ENCODE assay signal across 7 cellular contexts in genomic region chrX:13398073-13398823, GRCh38.
A peak's percentile ranks its signal among the peaks of the same experiment; 100 is the strongest.
DNase-seq lines count a peak whose midpoint lies in the region; ATAC-seq lines count a peak whose summit lies in the region.

No MANE protein-coding gene starts in this region.

- H3K4me3 Mint-ChIP-seq in activated T-cell treated with anti-CD3 and anti-CD28 coated beads, Interleukin-2, amount 50 U/mL, for 72 hours, result peak overlapping the region in 1 of 2 donors; percentile 27

- H3K36me3 Mint-ChIP-seq in activated T-cell treated with anti-CD3 and anti-CD28 coated beads, Interleukin-2, amount 50 U/mL, for 72 hours (ENCODE audit: insufficient read depth in 2 of 2), result peaks cover 1 to 2% of the 10 kb centered on the region in 2 donors

- no peak overlapping the region for H3K27ac Mint-ChIP-seq in activated T-cell treated with anti-CD3 and anti-CD28 coated beads, Interleukin-2, amount 50 U/mL, for 72 hours

- peaks cover 46% of the 10 kb centered on the region for H3K27me3 Mint-ChIP-seq in activated T-cell treated with anti-CD3 and anti-CD28 coated beads, Interleukin-2, amount 50 U/mL, for 72 hours (ENCODE audit: low read depth)

- DNase-seq in HPDE6-E6E7 (ENCODE audit: extremely low spot score) (peak; percentile 90), hepatic stellate cell (ENCODE audit: low spot score) (peak; percentile 55), NCI-H524 (lab: John Stamatoyannopoulos, UW) (no peak), caudate nucleus (lab: John Stamatoyannopoulos, UW) (no peak)
- DNase-seq in activated T-cell treated with anti-CD3 and anti-CD28 coated beads, Interleukin-2, amount 50 U/mL, for 72 hours, result peak; percentile 38
- DNase-seq in stimulated activated CD8-positive, alpha-beta memory T cell treated with anti-CD3 and anti-CD28 coated beads, Interleukin-7, amount 100 ng/mL, for 4 hours (ENCODE audit: low read depth in 2 of 2), result peak; percentile 5 to 12
- DNase-seq in activated CD4-positive, alpha-beta T cell treated with anti-CD3 and anti-CD28 coated beads for 1 hour, result no peak

- no peak overlapping the region for H3K27ac ChIP-seq in caudate nucleus (ENCODE audit: low read depth, low read length)

- H3K9me3 Mint-ChIP-seq in activated T-cell treated with anti-CD3 and anti-CD28 coated beads, Interleukin-2, amount 50 U/mL, for 72 hours, result peaks cover 12 to 13% of the 10 kb centered on the region in 2 donors

- H3K4me1 Mint-ChIP-seq in activated T-cell treated with anti-CD3 and anti-CD28 coated beads, Interleukin-2, amount 50 U/mL, for 72 hours (ENCODE audit: low read depth), result peaks cover 14% of the 10 kb centered on the region

- peak; percentile 87 to 96 for ATAC-seq in activated T-cell treated with anti-CD3 and anti-CD28 coated beads, Interleukin-2, amount 50 U/mL, for 72 hours (replicated peaks in 1 of 2)

Comparison
In these comparisons a context has a peak if more than half of its experiments do, and no peak if none do; other contexts are left out.
1. DNase-seq: peak in HPDE6-E6E7 (single experiment), activated T-cell treated with anti-CD3 and anti-CD28 coated beads, Interleukin-2, amount 50 U/mL, for 72 hours (2 of 2), hepatic stellate cell (single experiment) and stimulated activated CD8-positive, alpha-beta memory T cell treated with anti-CD3 and anti-CD28 coated beads, Interleukin-7, amount 100 ng/mL, for 4 hours (2 of 2); none in NCI-H524 (0 of 2), caudate nucleus (0 of 61) and activated CD4-positive, alpha-beta T cell treated with anti-CD3 and anti-CD28 coated beads for 1 hour (single experiment).